In the genomic region with DNA sequence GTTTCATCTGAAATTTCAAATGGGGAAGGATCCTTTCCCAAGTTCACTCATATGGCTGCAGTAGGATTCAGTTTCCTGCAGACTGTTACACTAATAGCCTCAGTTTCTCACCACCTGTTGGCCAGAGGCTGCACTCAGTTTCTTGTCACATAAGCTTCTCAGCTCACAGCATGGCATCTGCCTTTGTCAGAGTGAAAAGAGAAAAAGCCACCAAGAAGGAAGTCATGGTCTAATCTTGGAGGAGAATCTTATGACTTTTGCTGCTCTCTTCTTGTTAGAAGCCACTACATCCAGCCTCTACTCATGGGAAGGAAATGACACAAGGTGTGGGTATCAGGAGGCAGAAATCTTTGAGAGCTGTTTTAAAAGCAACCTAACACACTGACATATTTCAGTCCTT, we compare ENCODE assay signal across 1 cellular context.
TF ChIP-seq lines count a peak whose summit lies in the region.

No MANE protein-coding gene starts in this region.

TF ChIP-seq in SK-N-SH treated with all-trans-retinoic acid at 6 μM for 48 hours, 23 proteins besides CTCF, POLR2A, EP300 and RAD21 (continued from another document):
- TF ChIP-seq, protein P1, sequence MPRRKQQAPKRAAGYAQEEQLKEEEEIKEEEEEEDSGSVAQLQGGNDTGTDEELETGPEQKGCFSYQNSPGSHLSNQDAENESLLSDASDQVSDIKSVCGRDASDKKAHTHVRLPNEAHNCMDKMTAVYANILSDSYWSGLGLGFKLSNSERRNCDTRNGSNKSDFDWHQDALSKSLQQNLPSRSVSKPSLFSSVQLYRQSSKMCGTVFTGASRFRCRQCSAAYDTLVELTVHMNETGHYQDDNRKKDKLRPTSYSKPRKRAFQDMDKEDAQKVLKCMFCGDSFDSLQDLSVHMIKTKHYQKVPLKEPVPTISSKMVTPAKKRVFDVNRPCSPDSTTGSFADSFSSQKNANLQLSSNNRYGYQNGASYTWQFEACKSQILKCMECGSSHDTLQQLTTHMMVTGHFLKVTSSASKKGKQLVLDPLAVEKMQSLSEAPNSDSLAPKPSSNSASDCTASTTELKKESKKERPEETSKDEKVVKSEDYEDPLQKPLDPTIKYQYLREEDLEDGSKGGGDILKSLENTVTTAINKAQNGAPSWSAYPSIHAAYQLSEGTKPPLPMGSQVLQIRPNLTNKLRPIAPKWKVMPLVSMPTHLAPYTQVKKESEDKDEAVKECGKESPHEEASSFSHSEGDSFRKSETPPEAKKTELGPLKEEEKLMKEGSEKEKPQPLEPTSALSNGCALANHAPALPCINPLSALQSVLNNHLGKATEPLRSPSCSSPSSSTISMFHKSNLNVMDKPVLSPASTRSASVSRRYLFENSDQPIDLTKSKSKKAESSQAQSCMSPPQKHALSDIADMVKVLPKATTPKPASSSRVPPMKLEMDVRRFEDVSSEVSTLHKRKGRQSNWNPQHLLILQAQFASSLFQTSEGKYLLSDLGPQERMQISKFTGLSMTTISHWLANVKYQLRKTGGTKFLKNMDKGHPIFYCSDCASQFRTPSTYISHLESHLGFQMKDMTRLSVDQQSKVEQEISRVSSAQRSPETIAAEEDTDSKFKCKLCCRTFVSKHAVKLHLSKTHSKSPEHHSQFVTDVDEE (CRISPR knock-in tag; IDR thresholded peaks at IDR 0.05), result no peak
